ENCODE assay signal across 8 cellular contexts in the genomic region with DNA sequence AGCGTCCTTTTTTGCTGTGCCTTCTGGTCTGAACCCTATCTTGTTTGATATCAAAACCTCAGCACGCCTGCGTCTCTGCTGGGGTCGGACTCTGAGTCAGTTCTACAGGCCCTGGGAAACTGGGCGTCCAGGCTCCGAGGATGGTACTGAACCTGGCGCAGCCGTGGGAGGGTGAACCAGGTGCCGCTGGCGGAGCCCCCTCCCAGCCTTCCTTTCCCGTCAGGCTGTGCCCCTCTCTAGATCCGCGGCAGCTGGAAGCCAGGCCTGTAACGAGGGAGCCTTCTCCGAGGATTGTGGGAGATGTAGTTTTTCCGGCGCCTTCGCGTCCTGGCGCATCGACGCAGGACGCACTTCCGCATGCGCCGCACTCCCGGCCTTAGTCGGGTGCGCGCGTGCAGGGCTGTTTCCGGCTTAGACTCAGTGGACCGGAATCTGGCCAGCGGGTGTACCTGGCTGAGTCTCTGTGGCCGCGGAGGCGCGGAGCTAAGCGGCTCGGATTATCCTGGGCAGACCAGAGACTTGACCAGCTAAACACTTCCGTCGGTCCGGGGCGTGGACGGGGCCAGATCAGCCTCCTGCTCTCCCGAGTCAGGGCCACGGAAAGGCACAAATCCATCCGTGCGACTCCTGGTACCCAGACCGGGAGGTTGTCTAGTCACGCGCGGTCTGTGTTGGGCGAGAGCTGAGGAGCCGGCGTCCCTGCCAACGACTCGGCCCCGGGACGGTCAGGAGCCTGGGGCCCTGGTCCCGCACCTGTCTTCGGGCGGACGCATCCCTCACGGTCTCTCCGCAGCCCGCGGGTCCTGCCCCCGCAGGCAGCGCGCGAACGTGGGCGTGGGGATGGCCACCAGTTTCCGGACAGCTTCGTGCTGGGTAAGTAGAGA. TPM values are rescaled to one million over a fixed set of nuclear protein-coding genes. Genes with fewer than 3 reads are reported as not detected.
DNase-seq lines count a peak whose midpoint lies in the region; ATAC-seq and TF ChIP-seq lines count a peak whose summit lies in the region.

Gene ZNF26, plus strand, starts transcription at position 367 of the 884 bp plus-strand sequence. Its CDS starts 474 bp downstream, at position 841.

- H3K9me3 ChIP-seq in CD8-positive, alpha-beta T cell (ENCODE audit: low read length): no peaks in the 10 kb centered on the region
- H3K9me3 ChIP-seq in lung (ENCODE audit: control insufficient read depth in 2 of 2, insufficient read depth in 1 of 2, low read length in 1 of 2): peaks cover 0 to 10% of the 10 kb centered on the region in 2 donors

- H3K4me3 Mint-ChIP-seq in CD8-positive, alpha-beta T cell: peak within 1 kb of the TSS; percentile 93

- H3K27me3 ChIP-seq in CD8-positive, alpha-beta T cell (ENCODE audit: insufficient read depth, low read length): no peaks in the 10 kb centered on the region
- H3K27me3 ChIP-seq in lung (ENCODE audit: control insufficient read depth, insufficient read depth): no peaks in the 10 kb centered on the region

- peak within 1 kb of the TSS; percentile 98 for H3K4me3 ChIP-seq in CD8-positive, alpha-beta T cell (ENCODE audit: low read depth, low read length)
- H3K4me3 ChIP-seq in lung: peak within 1 kb of the TSS; percentile 95

- peaks cover 42% of the 10 kb centered on the region for H3K36me3 Mint-ChIP-seq in CD8-positive, alpha-beta T cell

- DNase-seq in CD8-positive, alpha-beta T cell: peak; percentile 70 to 91 (median 84)
- DNase-seq in HS-27A (ENCODE audit: low read depth) (peak; percentile 76), NK-92 (lab: John Stamatoyannopoulos, UW; ENCODE audit: unreplicated experiment) (peak; percentile 9), lung (ENCODE audit: low spot score) (peak; percentile 93)
- DNase-seq in activated CD8-positive, alpha-beta memory T cell treated with anti-CD3 and anti-CD28 coated beads for 1 hour (ENCODE audit: extremely low read depth in 1 of 2, low read depth in 1 of 2): peak; percentile 70 to 79
- peak; percentile 81 for DNase-seq in effector CD4-positive, alpha-beta T cell
- DNase-seq in stimulated activated CD4-positive, alpha-beta T cell treated with anti-CD3 and anti-CD28 coated beads, TNF-alpha, amount 100 ng/mL, for 4 hours (ENCODE audit: low read depth in 3 of 3): peak; percentile 72 to 77 (median 73)

- intact Hi-C loops in CD8-positive, alpha-beta T cell (cut with DNase I, micrococcal nuclease): loop anchor here (1.0 to 10.0 kb wide), 9 partner anchors 30 to 275 kb away; partner anchors contain the start of genes ZNF10 (in 2 of the 2), ZNF140 (in 2 of the 2), ZNF268 (in 2 of the 2) and ZNF84 (in 2 of the 2)

- H3K27ac ChIP-seq in CD8-positive, alpha-beta T cell (ENCODE audit: low read depth, low read length): peak within 1 kb of the TSS; percentile 93
- peak within 1 kb of the TSS; percentile 79 to 95 for H3K27ac ChIP-seq in lung (ENCODE audit: low read depth in 1 of 2, low read length in 1 of 2)

- no peak for TF ChIP-seq CTCF in CD8-positive, alpha-beta T cell (IDR thresholded peaks at IDR 0.05)
- no peak for TF ChIP-seq CTCF in lung (IDR thresholded peaks at IDR 0.05; ENCODE audit: control extremely low read depth, extremely low read depth)

- peak within 1 kb of the TSS; percentile 94 for H3K27ac Mint-ChIP-seq in CD8-positive, alpha-beta T cell

- ATAC-seq in CD8-positive, alpha-beta T cell: peak; percentile 96
- ATAC-seq in GM19467 (IDR thresholded peaks at IDR 0.05; ENCODE audit: unreplicated experiment) (peak; percentile 97), lung (ENCODE audit: insufficient read depth, low FRiP score) (peak; percentile 98)

- peaks cover 35% of the 10 kb centered on the region for H3K4me1 Mint-ChIP-seq in CD8-positive, alpha-beta T cell (ENCODE audit: low read depth)

- CTCF ChIA-PET in CD8-positive, alpha-beta T cell (lab: Charles Lee): interaction anchor here (1.3 kb wide), 1 partner anchor 10 kb away, joined by 5 read pairs; no protein-coding TSS in a partner anchor

- H3K36me3 ChIP-seq in CD8-positive, alpha-beta T cell (ENCODE audit: insufficient read depth, low read length): no peaks in the 10 kb centered on the region
- no peaks in the 10 kb centered on the region for H3K36me3 ChIP-seq in lung (ENCODE audit: control insufficient read depth in 2 of 2, insufficient read depth in 2 of 2, low read length in 2 of 2)

- H3K27me3 Mint-ChIP-seq in CD8-positive, alpha-beta T cell (ENCODE audit: low read depth): peaks cover 2% of the 10 kb centered on the region

- POLR2A ChIA-PET in CD8-positive, alpha-beta T cell (lab: Charles Lee): interaction anchor here (0.5 to 2.6 kb wide), 9 partner anchors 30 to 195 kb away, joined by 3 to 14 read pairs (median 4); partner anchors contain the start of genes CHFR, ZNF10, ZNF605 and ZNF891

- H3K4me1 ChIP-seq in CD8-positive, alpha-beta T cell (ENCODE audit: insufficient read depth, low read length): peaks cover 18% of the 10 kb centered on the region
- H3K4me1 ChIP-seq in lung (ENCODE audit: control insufficient read depth in 2 of 2, insufficient read depth in 2 of 2, low read length in 2 of 2): peaks cover 3 to 7% of the 10 kb centered on the region in 2 donors

- H3K9me3 Mint-ChIP-seq in CD8-positive, alpha-beta T cell: peaks cover 15% of the 10 kb centered on the region

- WGBS in lung, 2 donors: 0% methylated on average over 76 of the region's 76 CpGs

RNA-seq across cellular contexts. Expression of gene ZNF26, which starts in this region (rescaled TPM):
- total RNA-seq in CD8-positive, alpha-beta T cell: 10 to 100 TPM; 44.8 to 45.5 TPM
- total RNA-seq in lung: 10 to 100 TPM; 15.5 to 26.7 TPM
- polyA plus RNA-seq in lung: 1 to 10 TPM; 5.0 to 6.4 TPM

Comparison
In these comparisons a context has a peak if more than half of its experiments do, and no peak if none do; other contexts are left out.
1. Peak in every context shown above with its lines: DNase-seq, ATAC-seq, H3K4me3 ChIP-seq and H3K27ac ChIP-seq.
2. DNase-seq: peak in every context shown above with its lines; median percentile 93 in lung; 84 in CD8-positive, alpha-beta T cell; 81 in effector CD4-positive, alpha-beta T cell; 76 in HS-27A; 74 in activated CD8-positive, alpha-beta memory T cell treated with anti-CD3 and anti-CD28 coated beads for 1 hour; 73 in stimulated activated CD4-positive, alpha-beta T cell treated with anti-CD3 and anti-CD28 coated beads, TNF-alpha, amount 100 ng/mL, for 4 hours; 9 in NK-92.